ENCODE assay signal across 1 cellular context in genomic region chr19:15400521-15401396, GRCh38.
TF ChIP-seq lines count a peak whose summit lies in the region.

No MANE protein-coding gene starts in this region.

TF ChIP-seq in WTC11, 78 proteins besides CTCF, POLR2A, EP300 and RAD21 (continued from another document):
- TF ChIP-seq ATF3 (CRISPR knock-in tag; conservative IDR thresholded peaks at IDR 0.05) (no peak), MXD4 (CRISPR knock-in tag; IDR thresholded peaks at IDR 0.05; ENCODE audit: borderline replicate concordance) (no peak), ZNF121 (CRISPR knock-in tag; IDR thresholded peaks at IDR 0.05) (no peak), FOXK1 (CRISPR knock-in tag; IDR thresholded peaks at IDR 0.05) (no peak), TEAD1 (CRISPR knock-in tag; IDR thresholded peaks at IDR 0.05) (no peak)
